Comparison of ENCODE assay signal across 10 cellular contexts in genomic region chr7:101940830-101941229, GRCh38.
DNase-seq lines count a peak whose midpoint lies in the region; ATAC-seq and TF ChIP-seq lines count a peak whose summit lies in the region.
"Had no signal": no experiment of that assay in that cellular context is flagged by ENCODE, and none has a peak within 500 bp of the region (broad histone marks: within the 10 kb centered on the region; RNA-seq: fewer than 3 reads in every experiment).

No MANE protein-coding gene starts in this region.

- H3K27ac ChIP-seq in HUES64 (ENCODE audit: low read depth, low read length), result peak overlapping the region; percentile 68
- peak overlapping the region; percentile 72 for H3K27ac ChIP-seq in OCI-LY7 (ENCODE audit: low read depth, low read length, poor library complexity, severe bottlenecking)
- H3K27ac ChIP-seq in right atrium auricular region, result peak overlapping the region; percentile 75 to 88
- peak overlapping the region; percentile 68 for H3K27ac ChIP-seq in skeletal muscle tissue (ENCODE audit: low read depth, low read length)

- H4K20me1 ChIP-seq in OCI-LY7 (ENCODE audit: insufficient read depth, low read length), result peaks cover 13% of the 10 kb centered on the region

- H3K36me3 ChIP-seq in HUES64 (ENCODE audit: insufficient read depth, low read length) (0 out of 2 replicates have a peak, but pooled peaks cover 2% of the 10 kb centered on the region), OCI-LY7 (ENCODE audit: insufficient read depth, low read length) (peaks cover 57% of the 10 kb centered on the region), right atrium auricular region (no peaks in the 10 kb centered on the region), skeletal muscle tissue (ENCODE audit: control insufficient read depth in 3 of 3, insufficient read depth in 3 of 3, low read length in 3 of 3) (no peaks in the 10 kb centered on the region)
- H3K36me3 ChIP-seq: HAP-1 had no signal

- no peak overlapping the region for H2AFZ ChIP-seq in OCI-LY7 (ENCODE audit: low read length)

- peaks cover 72% of the 10 kb centered on the region for H3K4me1 ChIP-seq in HUES64 (ENCODE audit: insufficient read depth, low read length)
- peaks cover 85% of the 10 kb centered on the region for H3K4me1 ChIP-seq in OCI-LY7 (ENCODE audit: insufficient read depth, low read length, poor library complexity, severe bottlenecking)
- peaks cover 0 to 61% of the 10 kb centered on the region in 2 donors for H3K4me1 ChIP-seq in right atrium auricular region
- H3K4me1 ChIP-seq in skeletal muscle tissue (ENCODE audit: control insufficient read depth in 3 of 3, insufficient read depth in 3 of 3, low read length in 3 of 3), result peaks cover 56 to 73% (median 66%) of the 10 kb centered on the region in 3 donors
- H3K4me1 ChIP-seq: HAP-1 had no signal

- H3K9ac ChIP-seq in HUES64 (ENCODE audit: low read depth, low read length) (0 out of 2 replicates have a peak overlapping the region, but pooled peaks have one; percentile 32), skeletal muscle tissue (ENCODE audit: low read depth in 1 of 3, low read length in 3 of 3) (peak overlapping the region in 1 of 3 donors; percentile 51)

- H3K27me3 ChIP-seq in HUES64 (ENCODE audit: insufficient read depth, low read length) (no peaks in the 10 kb centered on the region), right atrium auricular region (no peaks in the 10 kb centered on the region), skeletal muscle tissue (ENCODE audit: control insufficient read depth in 3 of 3, insufficient read depth in 3 of 3, low read length in 3 of 3) (no peaks in the 10 kb centered on the region)

- H3K4me2 ChIP-seq in OCI-LY7 (ENCODE audit: low read length), result peak overlapping the region; percentile 76

- BruUV-seq in OCI-LY7 (replicated peaks; lab: Mats Ljungman, UMichigan), result no TSS peak

- H3K9me2 ChIP-seq in OCI-LY7 (ENCODE audit: insufficient read depth, low read length), result no peaks in the 10 kb centered on the region

- peaks cover 98% of the 10 kb centered on the region for H3K79me2 ChIP-seq in OCI-LY7 (ENCODE audit: insufficient read depth, low read depth, low read length)

- 29% methylated on average over 9 of the region's 9 CpGs for WGBS in HUES64

- ATAC-seq in HG02852 (IDR thresholded peaks at IDR 0.05; ENCODE audit: unreplicated experiment), result no peak
- no peak for ATAC-seq in GM21526 (IDR thresholded peaks at IDR 0.05; ENCODE audit: low FRiP score, unreplicated experiment)

- TF ChIP-seq CTCF in OCI-LY7 (conservative IDR thresholded peaks at IDR 0.05; ENCODE audit: low read length) (no peak), right atrium auricular region (IDR thresholded peaks at IDR 0.05) (no peak)

- H3K9me3 ChIP-seq in HUES64 (ENCODE audit: insufficient read depth, low read depth, low read length) (no peaks in the 10 kb centered on the region; the same call in 1 of the 2 replicates), OCI-LY7 (ENCODE audit: low read length) (no peaks in the 10 kb centered on the region), right atrium auricular region (no peaks in the 10 kb centered on the region), skeletal muscle tissue (ENCODE audit: control insufficient read depth in 3 of 3, low read length in 3 of 3) (no peaks in the 10 kb centered on the region)
- H3K9me3 ChIP-seq: HAP-1 had no signal

- H3K4me3 ChIP-seq in HUES64 (ENCODE audit: low read length) (no peak overlapping the region), OCI-LY7 (ENCODE audit: low read depth, low read length, poor library complexity, severe bottlenecking) (peak overlapping the region; percentile 7), right atrium auricular region (no peak overlapping the region), skeletal muscle tissue (ENCODE audit: low read length in 3 of 3) (no peak overlapping the region)
- H3K4me3 ChIP-seq: HAP-1 had no signal

- peak; percentile 40 for DNase-seq in OCI-LY7 (ENCODE audit: low spot score)
- no peak for DNase-seq in right atrium auricular region (ENCODE audit: low spot score)
- DNase-seq in HuH-7 (ENCODE audit: low spot score), result no peak
- DNase-seq: activated T-cell treated with anti-CD3 and anti-CD28 coated beads, Interleukin-2, amount 50 U/mL, for 24 hours; effector memory CD4-positive, alpha-beta T cell had no signal

- POLR2A ChIA-PET in OCI-LY7 (lab: Charles Lee), result interaction anchor here (0.7 to 1.8 kb wide), 9 partner anchors 41 to 117 kb away, joined by 3 to 8 read pairs (median 3); no protein-coding TSS in a partner anchor

- intact Hi-C loops in OCI-LY7 (cut with micrococcal nuclease; ENCODE audit: unreplicated experiment), result no loop called here

- CTCF ChIA-PET in OCI-LY7 (lab: Charles Lee; ENCODE audit: unreplicated experiment), result interaction anchor here (0.6 to 1.1 kb wide), 2 partner anchors 46 to 59 kb away, joined by 3 read pairs; no protein-coding TSS in a partner anchor
